ENCODE assay signal across 9 cellular contexts in the genomic region with DNA sequence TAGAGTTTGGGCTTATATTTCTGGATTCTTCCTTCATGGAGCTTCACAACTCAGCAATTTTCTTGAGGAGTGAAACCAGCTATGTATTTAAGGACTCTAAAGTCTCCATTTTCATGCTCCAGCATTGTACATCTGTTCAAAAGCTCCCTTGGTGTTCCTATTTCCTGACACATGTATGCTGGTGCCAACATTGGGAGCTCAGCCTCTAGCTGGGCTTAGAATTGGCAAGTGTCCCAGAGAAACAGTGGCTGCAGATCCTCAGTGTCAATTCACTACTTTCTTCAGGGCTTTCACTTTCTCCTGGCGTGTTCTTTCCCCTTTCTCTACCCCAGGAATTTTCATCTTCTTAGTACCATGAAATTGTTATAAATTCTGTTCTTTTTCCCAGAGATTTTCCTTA.
DNase-seq lines count a peak whose midpoint lies in the region; ATAC-seq and TF ChIP-seq lines count a peak whose summit lies in the region.
"Had no signal": no experiment of that assay in that cellular context is flagged by ENCODE, and none has a peak within 500 bp of the region (broad histone marks: within the 10 kb centered on the region; RNA-seq: fewer than 3 reads in every experiment).

No MANE protein-coding gene starts in this region.

- H3K4me1 ChIP-seq in prostate gland (replicated peaks): no peaks in the 10 kb centered on the region
- H3K4me1 ChIP-seq: HAP-1 had no signal

- no peak for TF ChIP-seq CTCF in fibroblast of mammary gland (conservative IDR thresholded peaks at IDR 0.05; ENCODE audit: control insufficient read depth, insufficient read depth, low read depth, low read length)
- TF ChIP-seq CTCF in prostate gland (IDR thresholded peaks at IDR 0.05): no peak
- no peak for TF ChIP-seq CTCF in coronary artery (IDR thresholded peaks at IDR 0.05)

- H3K27ac ChIP-seq in prostate gland: no peak overlapping the region
- H3K27ac ChIP-seq in coronary artery: no peak overlapping the region

- H3K4me3 ChIP-seq in fibroblast of mammary gland (ENCODE audit: control insufficient read depth, low read depth, low read length) (no peak overlapping the region), prostate gland (no peak overlapping the region), coronary artery (no peak overlapping the region)
- H3K4me3 ChIP-seq: HAP-1 had no signal

- H3K36me3 ChIP-seq in prostate gland: no peaks in the 10 kb centered on the region
- H3K36me3 ChIP-seq: HAP-1 had no signal

- 6% methylated on average over 1 of the region's 1 CpG for WGBS in prostate gland

- intact Hi-C loops in prostate gland (cut with DNase I): no loop called here

- no peaks in the 10 kb centered on the region for H3K27me3 ChIP-seq in prostate gland (replicated peaks; ENCODE audit: insufficient read depth)

- no peak for ATAC-seq in GM19397 (IDR thresholded peaks at IDR 0.05; ENCODE audit: unreplicated experiment)

- no peak for TF ChIP-seq POLR2A in prostate gland (IDR thresholded peaks at IDR 0.05)

- H3K9me3 ChIP-seq in prostate gland: no peaks in the 10 kb centered on the region
- H3K9me3 ChIP-seq: HAP-1 had no signal

- DNase-seq in GM03348 (ENCODE audit: low spot score) (peak; percentile 38), NCI-H446 treated with DMSO at 0.1 percent for 48 hours (lab: John Stamatoyannopoulos, UW) (peak; percentile 81), fibroblast of mammary gland (ENCODE audit: low read depth) (peak; percentile 57), prostate gland (ENCODE audit: low spot score) (peak; percentile 53), coronary artery (ENCODE audit: low spot score) (no peak), cortex of kidney (lab: John Stamatoyannopoulos, UW) (no peak)
- DNase-seq in activated effector memory CD4-positive, alpha-beta T cell treated with anti-CD3 and anti-CD28 coated beads, Interleukin-2, amount 50 U/mL, for 16 hours: no peak

Comparison
In these comparisons a context has a peak if more than half of its experiments do, and no peak if none do; other contexts are left out.
1. DNase-seq: peak in GM03348 (single experiment), NCI-H446 treated with DMSO at 0.1 percent for 48 hours (single experiment), fibroblast of mammary gland (single experiment) and prostate gland (single experiment); none in activated effector memory CD4-positive, alpha-beta T cell treated with anti-CD3 and anti-CD28 coated beads, Interleukin-2, amount 50 U/mL, for 16 hours (single experiment), coronary artery (single experiment) and cortex of kidney (single experiment).